ENCODE assay signal across 1 cellular context in the genomic region with DNA sequence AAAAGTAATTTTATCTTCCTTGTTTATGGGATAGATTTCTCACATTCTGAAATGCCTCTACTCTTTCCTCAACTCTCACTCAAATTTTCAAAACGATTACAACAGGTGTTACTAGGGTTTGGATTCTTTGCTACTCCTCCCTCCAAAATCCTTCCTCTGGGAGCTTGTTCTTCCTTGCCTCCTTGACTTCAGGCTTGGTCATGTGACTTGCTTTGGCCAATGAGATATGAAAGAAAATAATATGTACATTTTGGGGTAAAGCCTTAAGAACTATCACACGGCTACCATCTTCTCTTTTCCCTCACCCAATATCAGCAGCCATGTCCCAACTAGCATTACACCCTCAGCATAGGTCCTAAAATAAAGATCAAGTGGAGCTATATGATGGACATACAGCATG.
TF ChIP-seq lines count a peak whose summit lies in the region.

No MANE protein-coding gene starts in this region.

TF ChIP-seq in K562, 482 proteins besides CTCF, POLR2A, EP300 and RAD21 (continued from another document):
- TF ChIP-seq, protein P1, sequence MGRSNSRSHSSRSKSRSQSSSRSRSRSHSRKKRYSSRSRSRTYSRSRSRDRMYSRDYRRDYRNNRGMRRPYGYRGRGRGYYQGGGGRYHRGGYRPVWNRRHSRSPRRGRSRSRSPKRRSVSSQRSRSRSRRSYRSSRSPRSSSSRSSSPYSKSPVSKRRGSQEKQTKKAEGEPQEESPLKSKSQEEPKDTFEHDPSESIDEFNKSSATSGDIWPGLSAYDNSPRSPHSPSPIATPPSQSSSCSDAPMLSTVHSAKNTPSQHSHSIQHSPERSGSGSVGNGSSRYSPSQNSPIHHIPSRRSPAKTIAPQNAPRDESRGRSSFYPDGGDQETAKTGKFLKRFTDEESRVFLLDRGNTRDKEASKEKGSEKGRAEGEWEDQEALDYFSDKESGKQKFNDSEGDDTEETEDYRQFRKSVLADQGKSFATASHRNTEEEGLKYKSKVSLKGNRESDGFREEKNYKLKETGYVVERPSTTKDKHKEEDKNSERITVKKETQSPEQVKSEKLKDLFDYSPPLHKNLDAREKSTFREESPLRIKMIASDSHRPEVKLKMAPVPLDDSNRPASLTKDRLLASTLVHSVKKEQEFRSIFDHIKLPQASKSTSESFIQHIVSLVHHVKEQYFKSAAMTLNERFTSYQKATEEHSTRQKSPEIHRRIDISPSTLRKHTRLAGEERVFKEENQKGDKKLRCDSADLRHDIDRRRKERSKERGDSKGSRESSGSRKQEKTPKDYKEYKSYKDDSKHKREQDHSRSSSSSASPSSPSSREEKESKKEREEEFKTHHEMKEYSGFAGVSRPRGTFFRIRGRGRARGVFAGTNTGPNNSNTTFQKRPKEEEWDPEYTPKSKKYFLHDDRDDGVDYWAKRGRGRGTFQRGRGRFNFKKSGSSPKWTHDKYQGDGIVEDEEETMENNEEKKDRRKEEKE (IDR thresholded peaks at IDR 0.05; ENCODE audit: borderline replicate concordance in 1 of 2, control insufficient read depth in 1 of 2, low read depth in 2 of 2, low read length in 1 of 2), result no peak
- TF ChIP-seq, protein P2, sequence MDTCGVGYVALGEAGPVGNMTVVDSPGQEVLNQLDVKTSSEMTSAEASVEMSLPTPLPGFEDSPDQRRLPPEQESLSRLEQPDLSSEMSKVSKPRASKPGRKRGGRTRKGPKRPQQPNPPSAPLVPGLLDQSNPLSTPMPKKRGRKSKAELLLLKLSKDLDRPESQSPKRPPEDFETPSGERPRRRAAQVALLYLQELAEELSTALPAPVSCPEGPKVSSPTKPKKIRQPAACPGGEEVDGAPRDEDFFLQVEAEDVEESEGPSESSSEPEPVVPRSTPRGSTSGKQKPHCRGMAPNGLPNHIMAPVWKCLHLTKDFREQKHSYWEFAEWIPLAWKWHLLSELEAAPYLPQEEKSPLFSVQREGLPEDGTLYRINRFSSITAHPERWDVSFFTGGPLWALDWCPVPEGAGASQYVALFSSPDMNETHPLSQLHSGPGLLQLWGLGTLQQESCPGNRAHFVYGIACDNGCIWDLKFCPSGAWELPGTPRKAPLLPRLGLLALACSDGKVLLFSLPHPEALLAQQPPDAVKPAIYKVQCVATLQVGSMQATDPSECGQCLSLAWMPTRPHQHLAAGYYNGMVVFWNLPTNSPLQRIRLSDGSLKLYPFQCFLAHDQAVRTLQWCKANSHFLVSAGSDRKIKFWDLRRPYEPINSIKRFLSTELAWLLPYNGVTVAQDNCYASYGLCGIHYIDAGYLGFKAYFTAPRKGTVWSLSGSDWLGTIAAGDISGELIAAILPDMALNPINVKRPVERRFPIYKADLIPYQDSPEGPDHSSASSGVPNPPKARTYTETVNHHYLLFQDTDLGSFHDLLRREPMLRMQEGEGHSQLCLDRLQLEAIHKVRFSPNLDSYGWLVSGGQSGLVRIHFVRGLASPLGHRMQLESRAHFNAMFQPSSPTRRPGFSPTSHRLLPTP (IDR thresholded peaks at IDR 0.05; ENCODE audit: borderline replicate concordance, extremely low read depth, insufficient read length), result no peak
- TF ChIP-seq TCF7L2 (IDR thresholded peaks at IDR 0.05; ENCODE audit: low read depth, low read length), result no peak
- TF ChIP-seq MYNN (IDR thresholded peaks at IDR 0.05), result no peak
- TF ChIP-seq MYNN (CRISPR knock-in tag; IDR thresholded peaks at IDR 0.05), result no peak
- peak; percentile 61; the same call in 1 of the 2 replicates for TF ChIP-seq RAD51 (IDR thresholded peaks at IDR 0.05; ENCODE audit: borderline replicate concordance, low read depth)
- TF ChIP-seq L3MBTL2 (IDR thresholded peaks at IDR 0.05), result no peak
- no peak for TF ChIP-seq TCF3 (CRISPR knock-in tag; IDR thresholded peaks at IDR 0.05)
- no peak for TF ChIP-seq COPS2 (conservative IDR thresholded peaks at IDR 0.05)
- peak; percentile 47 for TF ChIP-seq NFYB (IDR thresholded peaks at IDR 0.05; ENCODE audit: extremely low read depth, insufficient read length)
- TF ChIP-seq NEUROD1 (IDR thresholded peaks at IDR 0.05; ENCODE audit: borderline replicate concordance, low read depth, low read length, partially characterized antibody), result no peak
- TF ChIP-seq ASH1L (IDR thresholded peaks at IDR 0.05; ENCODE audit: borderline replicate concordance, low read depth, partially characterized antibody), result no peak
- no peak for TF ChIP-seq ZNF830 (CRISPR knock-in tag; IDR thresholded peaks at IDR 0.05)
- TF ChIP-seq LARP7 (IDR thresholded peaks at IDR 0.05), result no peak
